In genomic region chr20:50516180-50516934, GRCh38 we compare ENCODE assay signal across 9 cellular contexts. TPM values are rescaled to one million over a fixed set of nuclear protein-coding genes. Genes with fewer than 3 reads are reported as not detected.
A peak's percentile ranks its signal among the peaks of the same experiment; 100 is the strongest.
DNase-seq lines count a peak whose midpoint lies in the region; ATAC-seq and TF ChIP-seq lines count a peak whose summit lies in the region.
"Had no signal": no experiment of that assay in that cellular context is flagged by ENCODE, and none has a peak within 500 bp of the region (broad histone marks: within the 10 kb centered on the region; RNA-seq: fewer than 3 reads in every experiment).

No MANE protein-coding gene starts in this region.

- intact Hi-C loops in CD4-positive, alpha-beta T cell (cut with DNase I, micrococcal nuclease), result loop anchor here (5.0 to 10.0 kb wide), 3 partner anchors 34 to 418 kb away; partner anchors contain the start of gene ADNP (in 1 of the 2)
- intact Hi-C loops in colonic mucosa (cut with DNase I), result no loop called here

- CTCF ChIA-PET in CD4-positive, alpha-beta T cell (lab: Charles Lee), result interaction anchor here (0.8 kb wide), 1 partner anchor 54 kb away, joined by 3 read pairs; no protein-coding TSS in a partner anchor

- peaks cover 100% of the 10 kb centered on the region for H3K4me1 Mint-ChIP-seq in CD4-positive, alpha-beta T cell (ENCODE audit: low read depth)

- no peaks in the 10 kb centered on the region for H3K9me3 Mint-ChIP-seq in CD4-positive, alpha-beta T cell

- peak overlapping the region; percentile 24 for H3K27ac ChIP-seq in CD4-positive, alpha-beta T cell (ENCODE audit: low read depth, low read length)
- H3K27ac ChIP-seq in colonic mucosa (peak overlapping the region; percentile 75), caudate nucleus (ENCODE audit: low read depth, low read length) (no peak overlapping the region)

- peak overlapping the region in 1 of 2 donors; percentile 28 for H3K9ac ChIP-seq in colonic mucosa (ENCODE audit: low read depth in 2 of 2, low read length in 2 of 2)

- in situ Hi-C loops in KBM-7 (cut with MboI; ENCODE audit: low pct_unique_long_range_greater_than_20kb, low sequenced_read_pairs), result no loop called here
- in situ Hi-C loops in ACHN (cut with HindIII; ENCODE audit: low pct_ligation_motif_present, low pct_unique_long_range_greater_than_20kb, low sequenced_read_pairs), result no loop called here

- no peaks in the 10 kb centered on the region for H3K36me3 ChIP-seq in colonic mucosa

- no peaks in the 10 kb centered on the region for H3K9me3 ChIP-seq in CD4-positive, alpha-beta T cell (ENCODE audit: control insufficient read depth, low read length)
- no peaks in the 10 kb centered on the region for H3K9me3 ChIP-seq in colonic mucosa

- no peaks in the 10 kb centered on the region for H3K27me3 ChIP-seq in CD4-positive, alpha-beta T cell (ENCODE audit: control insufficient read depth, insufficient read depth, low read length)
- H3K27me3 ChIP-seq in colonic mucosa, result no peaks in the 10 kb centered on the region

- peak overlapping the region; percentile 82 for H3K27ac Mint-ChIP-seq in CD4-positive, alpha-beta T cell

- no peak for ATAC-seq in CD4-positive, alpha-beta T cell (ENCODE audit: poor library complexity)
- peak; percentile 48 for ATAC-seq in GM21515 (IDR thresholded peaks at IDR 0.05; ENCODE audit: unreplicated experiment)
- ATAC-seq: SK-N-SH treated with all-trans-retinoic acid at 6 μM for 48 hours had no signal

- no peak for DNase-seq in CD4-positive, alpha-beta T cell
- DNase-seq in KBM-7 (peak; percentile 43), colonic mucosa (no peak), caudate nucleus (lab: John Stamatoyannopoulos, UW) (no peak), ACHN (no peak), NCI-H510A (lab: John Stamatoyannopoulos, UW) (no peak)
- DNase-seq in stimulated activated naive CD4-positive, alpha-beta T cell (lab: John Stamatoyannopoulos, UW), result no peak

- POLR2A ChIA-PET in CD4-positive, alpha-beta T cell (lab: Charles Lee), result interaction anchor here (0.8 to 2.1 kb wide), 6 partner anchors 10 to 278 kb away, joined by 3 to 13 read pairs (median 4); no protein-coding TSS in a partner anchor

- TF ChIP-seq CTCF in CD4-positive, alpha-beta T cell (IDR thresholded peaks at IDR 0.05), result no peak
- no peak for TF ChIP-seq CTCF in colonic mucosa (IDR thresholded peaks at IDR 0.05)

- H3K4me3 Mint-ChIP-seq in CD4-positive, alpha-beta T cell, result peak overlapping the region; percentile 66

- H3K4me3 ChIP-seq in colonic mucosa, result no peak overlapping the region

- peaks cover 5% of the 10 kb centered on the region for H3K36me3 Mint-ChIP-seq in CD4-positive, alpha-beta T cell (ENCODE audit: low read depth)

- no peaks in the 10 kb centered on the region for H3K27me3 Mint-ChIP-seq in CD4-positive, alpha-beta T cell

- peaks cover 24% of the 10 kb centered on the region for H3K4me1 ChIP-seq in colonic mucosa

RNA-seq across cellular contexts. Expression of gene PTPN1, which starts 6.2 kb away (rescaled TPM):
- total RNA-seq in CD4-positive, alpha-beta T cell, result 10 to 100 TPM; 82.3 to 82.8 TPM
- total RNA-seq in colonic mucosa, result 10 to 100 TPM; 33.2 to 37.9 TPM
